Comparison of ENCODE assay signal across 26 cellular contexts in the genomic region with DNA sequence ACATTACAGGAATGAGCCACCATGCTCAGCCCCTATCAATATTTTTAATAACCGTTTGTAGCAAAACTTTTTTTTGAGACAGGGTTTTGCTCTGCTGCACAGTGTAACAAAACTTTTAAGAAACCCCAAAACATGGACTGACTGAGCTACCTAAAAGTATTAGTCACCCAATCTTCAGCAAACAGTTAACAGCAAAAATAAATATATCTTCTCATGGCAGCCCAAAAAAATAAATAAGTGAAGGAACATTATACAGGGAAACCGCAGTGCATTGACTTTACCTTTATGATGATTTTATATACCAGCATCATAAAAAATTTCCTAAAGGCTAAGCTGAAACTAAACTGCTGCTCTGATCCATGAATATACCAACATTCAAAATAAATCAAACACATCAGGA.
"Had no signal": no experiment of that assay in that cellular context is flagged by ENCODE, and none has a peak within 500 bp of the region (broad histone marks: within the 10 kb centered on the region; RNA-seq: fewer than 3 reads in every experiment).

No MANE protein-coding gene starts in this region.

- H3K9ac ChIP-seq: neural progenitor cell, parathyroid adenoma had no signal

- H2AFZ ChIP-seq: neural progenitor cell, parathyroid adenoma had no signal

- H3K4me1 ChIP-seq: neural progenitor cell, parathyroid adenoma, psoas muscle, right lobe of liver, stomach, thyroid gland, tibial nerve, upper lobe of left lung had no signal

- H3K4me3 ChIP-seq: neural progenitor cell, ovary, psoas muscle, right lobe of liver, skin epidermis, stomach, thoracic aorta, thyroid gland, tibial nerve, upper lobe of left lung, vagina had no signal

- H3K27me3 ChIP-seq: neural progenitor cell, ovary, right lobe of liver, stomach, thyroid gland, tibial nerve, upper lobe of left lung, vagina had no signal

- H3K36me3 ChIP-seq: neural progenitor cell, ovary, right lobe of liver, stomach, thoracic aorta, thyroid gland, tibial nerve, upper lobe of left lung, vagina had no signal

- H3K4me2 ChIP-seq: neural progenitor cell had no signal

- ATAC-seq: natural killer cell; psoas muscle; right cardiac atrium; right lobe of liver; stimulated activated effector memory CD8-positive, alpha-beta T cell treated with anti-CD3 and anti-CD28 coated beads, Interleukin-12 subunit alpha, Interleukin-12 subunit beta, amount 100 ng/mL, for 72 hours; stimulated activated naive B cell treated with anti-CD40 and anti-IgM and Interleukin-4, amounts not matched to agents 10 μg/mL and 1 μg/mL and 100 μg/mL, for 72 hours had no signal

- DNase-seq: natural killer cell; occipital lobe; ovary; posterior cingulate gyrus; psoas muscle; right cardiac atrium; right lobe of liver; stimulated activated CD4-positive, alpha-beta T cell treated with anti-CD3 and anti-CD28 coated beads, Interleukin-15, amount 100 ng/mL, for 24 hours; stimulated activated CD4-positive, alpha-beta T cell treated with anti-CD3 and anti-CD28 coated beads, Interleukin-2, amount 100 ng/mL, for 24 hours; stimulated activated CD4-positive, alpha-beta T cell treated with anti-CD3 and anti-CD28 coated beads, Interleukin-2, amount 100 ng/mL, for 48 hours; stimulated activated CD4-positive, alpha-beta T cell treated with anti-CD3 and anti-CD28 coated beads, Interleukin-4, amount 100 ng/mL, for 24 hours; stimulated activated naive B cell treated with anti-CD40 and anti-IgM and Interleukin-4, amounts not matched to agents 10 μg/mL and 1 μg/mL and 100 μg/mL, for 72 hours; stimulated activated naive CD4-positive, alpha-beta T cell treated with Interleukin-2 at 50 U/mL for 16 hours; stomach; thyroid gland; upper lobe of left lung had no signal

- H3K27ac Mint-ChIP-seq: natural killer cell; neural progenitor cell; progenitor cell of endocrine pancreas; stimulated activated effector memory CD8-positive, alpha-beta T cell treated with anti-CD3 and anti-CD28 coated beads, Interleukin-12 subunit alpha, Interleukin-12 subunit beta, amount 100 ng/mL, for 72 hours; stimulated activated naive B cell treated with anti-CD40 and anti-IgM and Interleukin-4, amounts not matched to agents 10 μg/mL and 1 μg/mL and 100 μg/mL, for 72 hours; stimulated activated naive CD8-positive, alpha-beta T cell treated with anti-CD3 and anti-CD28 coated beads, Interleukin-15, Interleukin-2, amounts not matched to agents 100 ng/mL and 50 ng/mL, for 24 hours had no signal

- H3K27ac ChIP-seq: neural progenitor cell, ovary, parathyroid adenoma, psoas muscle, right lobe of liver, skin epidermis, stomach, thoracic aorta, thyroid gland, tibial nerve, upper lobe of left lung, vagina had no signal

- H3K9me3 ChIP-seq: psoas muscle, right lobe of liver, stomach, thoracic aorta, thyroid gland, tibial nerve, upper lobe of left lung, vagina had no signal

- H3K4me3 Mint-ChIP-seq: natural killer cell; nephron; neural progenitor cell; stimulated activated effector memory CD8-positive, alpha-beta T cell treated with anti-CD3 and anti-CD28 coated beads, Interleukin-12 subunit alpha, Interleukin-12 subunit beta, amount 100 ng/mL, for 72 hours; stimulated activated naive B cell treated with anti-CD40 and anti-IgM and Interleukin-4, amounts not matched to agents 10 μg/mL and 1 μg/mL and 100 μg/mL, for 72 hours; stimulated activated naive CD8-positive, alpha-beta T cell treated with anti-CD3 and anti-CD28 coated beads, Interleukin-15, Interleukin-2, amounts not matched to agents 100 ng/mL and 50 ng/mL, for 24 hours had no signal

- H3K36me3 Mint-ChIP-seq: natural killer cell; neural progenitor cell; stimulated activated effector memory CD8-positive, alpha-beta T cell treated with anti-CD3 and anti-CD28 coated beads, Interleukin-12 subunit alpha, Interleukin-12 subunit beta, amount 100 ng/mL, for 72 hours; stimulated activated naive B cell treated with anti-CD40 and anti-IgM and Interleukin-4, amounts not matched to agents 10 μg/mL and 1 μg/mL and 100 μg/mL, for 72 hours had no signal

- H3K4me1 Mint-ChIP-seq: natural killer cell; neural progenitor cell; stimulated activated effector memory CD8-positive, alpha-beta T cell treated with anti-CD3 and anti-CD28 coated beads, Interleukin-12 subunit alpha, Interleukin-12 subunit beta, amount 100 ng/mL, for 72 hours; stimulated activated naive B cell treated with anti-CD40 and anti-IgM and Interleukin-4, amounts not matched to agents 10 μg/mL and 1 μg/mL and 100 μg/mL, for 72 hours had no signal

- H3K9me3 Mint-ChIP-seq: natural killer cell; nephron; neural progenitor cell; stimulated activated effector memory CD8-positive, alpha-beta T cell treated with anti-CD3 and anti-CD28 coated beads, Interleukin-12 subunit alpha, Interleukin-12 subunit beta, amount 100 ng/mL, for 72 hours; stimulated activated naive B cell treated with anti-CD40 and anti-IgM and Interleukin-4, amounts not matched to agents 10 μg/mL and 1 μg/mL and 100 μg/mL, for 72 hours; stimulated activated naive CD8-positive, alpha-beta T cell treated with anti-CD3 and anti-CD28 coated beads, Interleukin-15, Interleukin-2, amounts not matched to agents 100 ng/mL and 50 ng/mL, for 24 hours had no signal

- H3K27me3 Mint-ChIP-seq: stimulated activated naive CD8-positive, alpha-beta T cell treated with anti-CD3 and anti-CD28 coated beads, Interleukin-15, Interleukin-2, amounts not matched to agents 100 ng/mL and 50 ng/mL, for 24 hours had no signal
